ENCODE assay signal across 10 cellular contexts in genomic region chr7:2116086-2116810, GRCh38.
DNase-seq lines count a peak whose midpoint lies in the region; ATAC-seq and TF ChIP-seq lines count a peak whose summit lies in the region.
"Had no signal": no experiment of that assay in that cellular context is flagged by ENCODE, and none has a peak within 500 bp of the region (broad histone marks: within the 10 kb centered on the region; RNA-seq: fewer than 3 reads in every experiment).

No MANE protein-coding gene starts in this region.

- H3K9ac ChIP-seq in IMR-90 (ENCODE audit: low read depth, low read length), result no peak overlapping the region

- peak overlapping the region; percentile 23; the same call in 1 of the 2 replicates for H2AK5ac ChIP-seq in IMR-90 (ENCODE audit: low read depth, low read length)

- H3K4me2 ChIP-seq in IMR-90 (ENCODE audit: low read depth, low read length), result no peak overlapping the region

- 46% methylated on average over 8 of the region's 20 CpGs; no CpG with 5 or more reads in 1 of the 2 experiments for WGBS in IMR-90 (ENCODE audit: extremely low coverage in 2 of 2, insufficient read length in 1 of 2), 2 experiments
- WGBS in heart right ventricle, 2 donors, result 56 to 74% methylated on average over 20 of the region's 20 CpGs

- intact Hi-C loops in IMR-90 (cut with micrococcal nuclease), result no loop called here
- intact Hi-C loops in heart right ventricle (cut with DNase I), result loop anchor here in 2 of 10 donors (5.0 kb wide), 1 partner anchor 41 kb away; no protein-coding TSS in a partner anchor

- H2BK120ac ChIP-seq in IMR-90 (ENCODE audit: low read depth, low read length), result peak overlapping the region; percentile 6; the same call in 1 of the 2 replicates

- H3K36me3 ChIP-seq in IMR-90 (ENCODE audit: control insufficient read depth, insufficient read depth, low read length), result no peaks in the 10 kb centered on the region
- peaks cover 0 to 3% (median 0%) of the 10 kb centered on the region in 9 donors for H3K36me3 ChIP-seq in heart right ventricle

- dilution Hi-C loops in IMR-90 (cut with HindIII; ENCODE audit: low sequenced_read_pairs, unreplicated experiment), result no loop called here

- peak overlapping the region; percentile 70 for H3K4ac ChIP-seq in IMR-90 (ENCODE audit: low read depth, low read length)

- peak overlapping the region; percentile 26 for H2AFZ ChIP-seq in IMR-90 (replicated peaks; ENCODE audit: low read length, poor library complexity)

- POLR2A ChIA-PET in IMR-90 (lab: Charles Lee; ENCODE audit: unreplicated experiment), result no interaction called here

- H3K4me3 ChIP-seq in IMR-90 (ENCODE audit: insufficient read depth, low read depth, low read length) (no peak overlapping the region), heart right ventricle (no peak overlapping the region)

- peak; percentile 7 for ATAC-seq in IMR-90 (ENCODE audit: low read depth)
- ATAC-seq in heart right ventricle, result peak; percentile 18 to 85 (median 71)
- no peak for ATAC-seq in HG02610 (IDR thresholded peaks at IDR 0.05; ENCODE audit: unreplicated experiment)
- no peak for ATAC-seq in GM19463 (IDR thresholded peaks at IDR 0.05; ENCODE audit: unreplicated experiment)
- ATAC-seq: activated T-cell treated with anti-CD3 and anti-CD28 coated beads, Interleukin-2, amount 50 U/mL, for 4 hours had no signal

- peak overlapping the region; percentile 29 for H2AK9ac ChIP-seq in IMR-90 (replicated peaks; ENCODE audit: low read depth, low read length, poor library complexity)

- H4K8ac ChIP-seq in IMR-90 (ENCODE audit: low read depth in 2 of 2, low read length in 2 of 2), result no peak overlapping the region

- peaks cover 10 to 28% of the 10 kb centered on the region in 2 experiments; a peak in 3 of 4 replicates for H3K79me1 ChIP-seq in IMR-90 (ENCODE audit: low read depth in 1 of 2, low read length in 2 of 2)

- peaks cover 5% of the 10 kb centered on the region; the same call in 1 of the 2 replicates for H4K20me1 ChIP-seq in IMR-90 (ENCODE audit: insufficient read depth, low read length)

- no peak overlapping the region for H2BK5ac ChIP-seq in IMR-90 (ENCODE audit: low read depth, low read length, poor library complexity, severe bottlenecking)

- H3K18ac ChIP-seq in IMR-90 (ENCODE audit: low read depth, low read length), result no peak overlapping the region

- H4K91ac ChIP-seq in IMR-90 (ENCODE audit: insufficient read depth, low read depth, low read length), result no peak overlapping the region

- no peak for TF ChIP-seq POLR2A in IMR-90 (IDR thresholded peaks at IDR 0.05; ENCODE audit: low read depth, low read length)

- H3K9me3 ChIP-seq in IMR-90 (ENCODE audit: control insufficient read depth, insufficient read depth, low read length), result no peaks in the 10 kb centered on the region
- H3K9me3 ChIP-seq in heart right ventricle, result no peaks in the 10 kb centered on the region

- no peak overlapping the region for H3K56ac ChIP-seq in IMR-90 (ENCODE audit: extremely low read depth, insufficient read depth, low read length)

- H2BK20ac ChIP-seq in IMR-90 (ENCODE audit: low read depth, low read length), result no peak overlapping the region

- in situ Hi-C loops in IMR-90 (cut with MboI; ENCODE audit: low sequenced_read_pairs), result no loop called here

- peaks cover 8% of the 10 kb centered on the region; the same call in 1 of the 2 replicates for H3K9me1 ChIP-seq in IMR-90 (ENCODE audit: insufficient read depth, low read length)

- H3K4me1 ChIP-seq in IMR-90 (ENCODE audit: control insufficient read depth, insufficient read depth, low read length) (peaks cover 25% of the 10 kb centered on the region), heart right ventricle (peaks cover 16 to 65% (median 41%) of the 10 kb centered on the region in 9 donors)

- TF ChIP-seq RAD21 in IMR-90 (IDR thresholded peaks at IDR 0.05; ENCODE audit: low read length), result no peak

- H3K27me3 ChIP-seq in IMR-90 (ENCODE audit: control insufficient read depth, insufficient read depth, low read length), result no peaks in the 10 kb centered on the region
- H3K27me3 ChIP-seq in heart right ventricle, result no peaks in the 10 kb centered on the region

- BruUV-seq in IMR-90 (replicated peaks; lab: Mats Ljungman, UMichigan), result no TSS peak

- H3K27ac ChIP-seq in IMR-90 (ENCODE audit: insufficient read depth, low read length) (no peak overlapping the region), VCaP (peak overlapping the region; percentile 10; the same call in 1 of the 2 replicates), heart right ventricle (peak overlapping the region; percentile 50 to 84 (median 72)), substantia nigra (ENCODE audit: low read depth, low read length, poor library complexity, severe bottlenecking) (peak overlapping the region; percentile 64)

- no peak overlapping the region for H2BK15ac ChIP-seq in IMR-90 (ENCODE audit: low read depth, low read length)

- no peak overlapping the region for H4K5ac ChIP-seq in IMR-90 (ENCODE audit: low read depth, low read length)

- H3K23ac ChIP-seq in IMR-90 (ENCODE audit: low read depth, low read length), result no peak overlapping the region

- no peak overlapping the region for H3K14ac ChIP-seq in IMR-90 (replicated peaks; ENCODE audit: low read depth, low read length)

- no peak for TF ChIP-seq CTCF in IMR-90 (conservative IDR thresholded peaks at IDR 0.05; ENCODE audit: low read depth, low read length)
- no peak for TF ChIP-seq CTCF in VCaP (conservative IDR thresholded peaks at IDR 0.05)
- TF ChIP-seq CTCF in heart right ventricle (IDR thresholded peaks at IDR 0.05), result no peak

- CTCF ChIA-PET in IMR-90 (lab: Yijun Ruan, JAX), result no interaction called here

- peak; percentile 74 for DNase-seq in IMR-90
- DNase-seq in heart right ventricle, result peak; percentile 35 to 46
- peak in 6 of 49 donors; percentile 25 to 72 (median 40) for DNase-seq in substantia nigra (lab: John Stamatoyannopoulos, UW)
- no peak for DNase-seq in hippocampal formation (lab: John Stamatoyannopoulos, UW)
- DNase-seq: activated T-cell treated with anti-CD3 and anti-CD28 coated beads, Interleukin-2, amount 50 U/mL, for 4 hours; stimulated activated naive CD4-positive, alpha-beta T cell treated with Interleukin-2 at 50 U/mL for 16 hours; SW 1271 had no signal

TF ChIP-seq in IMR-90, 13 proteins besides CTCF, POLR2A, EP300 and RAD21:
- no peak for TF ChIP-seq CHD1 (IDR thresholded peaks at IDR 0.05; ENCODE audit: low read depth, low read length)
- TF ChIP-seq BHLHE40 (IDR thresholded peaks at IDR 0.05; ENCODE audit: low read depth, low read length), result 0 out of 2 replicates have a peak, but pooled peaks have one; percentile 4
- TF ChIP-seq SMC3 (IDR thresholded peaks at IDR 0.05; ENCODE audit: low read depth, low read length), result no peak

Comparison
In these comparisons a context has a peak if more than half of its experiments do, and no peak if none do; other contexts are left out.
1. ATAC-seq: peak in IMR-90 (single experiment) and heart right ventricle (8 of 8); none in HG02610 (single experiment) and GM19463 (single experiment).
2. DNase-seq: peak in IMR-90 (single experiment) and heart right ventricle (2 of 2); none in hippocampal formation (0 of 2).